In genomic region chr6:135817035-135817434, GRCh38 we compare ENCODE assay signal across 10 cellular contexts.
"Had no signal": no experiment of that assay in that cellular context is flagged by ENCODE, and none has a peak within 500 bp of the region (broad histone marks: within the 10 kb centered on the region; RNA-seq: fewer than 3 reads in every experiment).

No MANE protein-coding gene starts in this region.

- H3K27ac ChIP-seq: VCaP, WERI-Rb-1 had no signal

- H3K36me3 ChIP-seq: WERI-Rb-1 had no signal

- ATAC-seq: activated CD4-positive, alpha-beta T cell treated with anti-CD3 and anti-CD28 coated beads for 36 hours; activated CD4-positive, CD25-positive, alpha-beta regulatory T cell treated with anti-CD3 and anti-CD28 coated beads, Interleukin-2, amount 50 U/mL, for 24 hours; activated CD8-positive, alpha-beta memory T cell treated with anti-CD3 and anti-CD28 coated beads, Interleukin-2, amount 10 ng/mL, durations not matched to agents 7 days and 5 days; activated CD8-positive, alpha-beta T cell treated with anti-CD3 and anti-CD28 coated beads for 36 hours; activated CD8-positive, alpha-beta T cell treated with anti-CD3 and anti-CD28 coated beads, Interleukin-2, amount 10 ng/mL, durations not matched to agents 7 days and 5 days; T-cell; T-helper 17 cell; WTC11 had no signal
